ENCODE assay signal across 18 cellular contexts in the genomic region with DNA sequence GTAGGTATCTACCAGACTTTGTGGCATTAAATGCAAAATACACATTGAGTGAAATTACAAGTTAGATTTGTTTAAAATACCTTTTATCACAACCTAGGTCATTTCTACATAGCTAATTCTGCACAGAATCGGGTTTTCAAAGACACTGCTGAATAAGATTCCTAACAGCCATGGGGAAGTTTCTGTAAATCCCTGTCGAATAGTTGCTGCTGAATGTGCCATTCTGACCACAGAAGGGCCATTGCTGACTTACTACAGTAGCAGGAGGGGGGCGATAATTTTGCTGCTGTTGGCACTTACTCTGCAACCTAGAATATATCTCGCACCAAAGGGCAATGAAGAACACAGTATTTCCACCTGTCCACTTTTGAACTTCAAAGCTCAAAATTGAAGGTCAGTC.
"Had no signal": no experiment of that assay in that cellular context is flagged by ENCODE, and none has a peak within 500 bp of the region (broad histone marks: within the 10 kb centered on the region; RNA-seq: fewer than 3 reads in every experiment).

No MANE protein-coding gene starts in this region.

- DNase-seq: activated CD4-positive, CD25-positive, alpha-beta regulatory T cell treated with anti-CD3 and anti-CD28 coated beads, Interleukin-2, amount 50 U/mL, for 72 hours; activated T-cell treated with anti-CD3 and anti-CD28 coated beads, Interleukin-2, amount 50 U/mL, for 1 hour; aorta; kidney; nephron progenitor cell; right cardiac atrium; stimulated activated CD4-positive, alpha-beta T cell treated with anti-CD3 and anti-CD28 coated beads, Interleukin-1b, Interleukin-23, amount 100 ng/mL, for 48 hours; T-cell; upper lobe of left lung had no signal

- H3K27me3 ChIP-seq: breast epithelium, upper lobe of left lung had no signal

- H3K9me3 ChIP-seq: breast epithelium, upper lobe of left lung had no signal

- ATAC-seq: activated naive CD4-positive, alpha-beta T cell treated with anti-CD3 and anti-CD28 coated beads, Interleukin-2, amount 50 U/mL, for 72 hours; activated T-helper 17 cell treated with anti-CD3 and anti-CD28 coated beads, Interleukin-2, amount 50 U/mL, for 72 hours; left lobe of liver; right cardiac atrium; stimulated activated memory B cell treated with anti-CD40 and anti-IgM and Interleukin-4, amounts not matched to agents 10 μg/mL and 1 μg/mL and 100 μg/mL, for 72 hours; T-cell had no signal

- H3K9ac ChIP-seq: parathyroid adenoma had no signal

- H3K36me3 ChIP-seq: breast epithelium, upper lobe of left lung had no signal

- H3K27ac ChIP-seq: breast epithelium, coronary artery, parathyroid adenoma, upper lobe of left lung, VCaP had no signal

- H3K4me1 ChIP-seq: breast epithelium, parathyroid adenoma had no signal

- H2AFZ ChIP-seq: parathyroid adenoma had no signal

- H3K79me2 ChIP-seq: parathyroid adenoma had no signal

- H3K4me3 ChIP-seq: breast epithelium, coronary artery, lung, upper lobe of left lung had no signal
